In genomic region chr6:43927525-43928210, GRCh38 we compare ENCODE assay signal across 10 cellular contexts.
DNase-seq lines count a peak whose midpoint lies in the region; ATAC-seq and TF ChIP-seq lines count a peak whose summit lies in the region.
"Had no signal": no experiment of that assay in that cellular context is flagged by ENCODE, and none has a peak within 500 bp of the region (broad histone marks: within the 10 kb centered on the region; RNA-seq: fewer than 3 reads in every experiment).

No MANE protein-coding gene starts in this region.

- H3K4me2 ChIP-seq in mesendoderm (ENCODE audit: low read length) = no peak overlapping the region

- DNase-seq in CD1c-positive myeloid dendritic cell (ENCODE audit: extremely low spot score) (peak; percentile 59), LNCaP clone FGC (ENCODE audit: low read depth) (peak; percentile 18), activated B cell treated with CpG ODN at 0.5 μM for 24 hours (no peak), mesendoderm (no peak), T1000 (lab: John Stamatoyannopoulos, UW) (no peak), esophagus muscularis mucosa (ENCODE audit: extremely low spot score) (no peak)
- DNase-seq: activated naive CD4-positive, alpha-beta T cell treated with anti-CD3 and anti-CD28 coated beads, Interleukin-2, amount 50 U/mL, for 16 hours had no signal

- H3K27ac ChIP-seq in mesendoderm (ENCODE audit: low read depth, low read length) (peak overlapping the region; percentile 25), esophagus muscularis mucosa (replicated peaks in 1 of 4) (no peak overlapping the region)
- H3K27ac ChIP-seq: HL-60 had no signal

- no peak overlapping the region for H3K9ac ChIP-seq in mesendoderm (ENCODE audit: low read length)

- no peaks in the 10 kb centered on the region for H3K36me3 ChIP-seq in mesendoderm (ENCODE audit: control insufficient read depth, insufficient read depth, low read length)
- H3K36me3 ChIP-seq in esophagus muscularis mucosa = no peaks in the 10 kb centered on the region

- H2BK5ac ChIP-seq in mesendoderm (ENCODE audit: low read length) = no peak overlapping the region

- H3K79me2 ChIP-seq in mesendoderm (ENCODE audit: control insufficient read depth, insufficient read depth, low read length) = no peaks in the 10 kb centered on the region

- H3K27me3 Mint-ChIP-seq in activated B cell treated with CpG ODN at 0.5 μM for 24 hours = no peaks in the 10 kb centered on the region

- CTCF ChIA-PET in activated B cell treated with CpG ODN at 0.5 μM for 24 hours (lab: Charles Lee) = no interaction called here

- intact Hi-C loops in activated B cell treated with CpG ODN at 0.5 μM for 24 hours (cut with micrococcal nuclease) = no loop called here
- intact Hi-C loops in esophagus muscularis mucosa (cut with DNase I) = no loop called here

- peaks cover 6% of the 10 kb centered on the region for H3K4me1 ChIP-seq in mesendoderm (ENCODE audit: control insufficient read depth, low read depth, low read length)
- H3K4me1 ChIP-seq in esophagus muscularis mucosa = peaks cover 0 to 28% (median 13%) of the 10 kb centered on the region in 4 donors

- no peak overlapping the region for H4K8ac ChIP-seq in mesendoderm (ENCODE audit: low read depth, low read length)

- peak; percentile 45 for ATAC-seq in activated B cell treated with CpG ODN at 0.5 μM for 24 hours (ENCODE audit: low read depth)
- no peak for ATAC-seq in GM18858 (IDR thresholded peaks at IDR 0.05; ENCODE audit: unreplicated experiment)
- ATAC-seq in HG02623 (IDR thresholded peaks at IDR 0.05; ENCODE audit: unreplicated experiment) = no peak

- peaks cover 18% of the 10 kb centered on the region for H3K4me1 Mint-ChIP-seq in activated B cell treated with CpG ODN at 0.5 μM for 24 hours

- H3K4me3 ChIP-seq in LNCaP clone FGC (ENCODE audit: low read depth, low read length) (no peak overlapping the region), mesendoderm (ENCODE audit: low read length) (no peak overlapping the region), esophagus muscularis mucosa (no peak overlapping the region)

- H2BK120ac ChIP-seq in mesendoderm (ENCODE audit: low read depth, low read length) = no peak overlapping the region

- H2AK5ac ChIP-seq in mesendoderm (ENCODE audit: low read length) = peak overlapping the region; percentile 1

- no peaks in the 10 kb centered on the region for H3K9me3 ChIP-seq in esophagus muscularis mucosa

- H3K4me3 Mint-ChIP-seq in activated B cell treated with CpG ODN at 0.5 μM for 24 hours = no peak overlapping the region

- H3K4ac ChIP-seq in mesendoderm (ENCODE audit: low read depth, low read length) = peak overlapping the region; percentile 26

- H3K23ac ChIP-seq in mesendoderm (ENCODE audit: low read length) = no peak overlapping the region

- H3K9me3 Mint-ChIP-seq in activated B cell treated with CpG ODN at 0.5 μM for 24 hours = no peaks in the 10 kb centered on the region

- no peaks in the 10 kb centered on the region for H3K79me1 ChIP-seq in mesendoderm (ENCODE audit: low read length)

- WGBS in mesendoderm (ENCODE audit: extremely low coverage, insufficient coverage, low lambda C conversion rate) = no CpG with 5 or more reads among the region's 4 CpGs
- WGBS in esophagus muscularis mucosa = 66% methylated on average over 4 of the region's 4 CpGs

- H3K36me3 Mint-ChIP-seq in activated B cell treated with CpG ODN at 0.5 μM for 24 hours (ENCODE audit: low read depth) = no peaks in the 10 kb centered on the region

- H3K27ac Mint-ChIP-seq in activated B cell treated with CpG ODN at 0.5 μM for 24 hours = no peak overlapping the region

- TF ChIP-seq EP300 in esophagus muscularis mucosa (IDR thresholded peaks at IDR 0.05) = no peak

- H4K5ac ChIP-seq in mesendoderm (ENCODE audit: low read length) = no peak overlapping the region

- POLR2A ChIA-PET in activated B cell treated with CpG ODN at 0.5 μM for 24 hours (lab: Charles Lee) = interaction anchor here (0.6 kb wide), 2 partner anchors 26 to 297 kb away, joined by 5 to 6 read pairs; no protein-coding TSS in a partner anchor

- TF ChIP-seq CTCF in LNCaP clone FGC (IDR thresholded peaks at IDR 0.05; ENCODE audit: control insufficient read depth, extremely low read depth, insufficient read depth) (0 out of 2 replicates have a peak, but pooled peaks have one; percentile 1), activated B cell treated with CpG ODN at 0.5 μM for 24 hours (IDR thresholded peaks at IDR 0.05) (no peak), esophagus muscularis mucosa (IDR thresholded peaks at IDR 0.05) (no peak)

- peak overlapping the region; percentile 45 for H3K56ac ChIP-seq in mesendoderm (ENCODE audit: low read length)

- H3K27me3 ChIP-seq in mesendoderm (ENCODE audit: insufficient read depth, low read length, poor library complexity) (no peaks in the 10 kb centered on the region), esophagus muscularis mucosa (no peaks in the 10 kb centered on the region)

- no peak for TF ChIP-seq POLR2A in esophagus muscularis mucosa (IDR thresholded peaks at IDR 0.05; ENCODE audit: low read depth)

- H3K18ac ChIP-seq in mesendoderm (ENCODE audit: low read length) = peak overlapping the region; percentile 4

- no peak overlapping the region for H2BK15ac ChIP-seq in mesendoderm (replicated peaks; ENCODE audit: low read depth)

Comparison
In these comparisons a context has a peak if more than half of its experiments do, and no peak if none do; other contexts are left out.
1. DNase-seq: peak in CD1c-positive myeloid dendritic cell (single experiment) and LNCaP clone FGC (single experiment); none in activated B cell treated with CpG ODN at 0.5 μM for 24 hours (single experiment), mesendoderm (single experiment), T1000 (single experiment) and esophagus muscularis mucosa (single experiment).